Comparison of ENCODE assay signal across 1 cellular context in the genomic region with DNA sequence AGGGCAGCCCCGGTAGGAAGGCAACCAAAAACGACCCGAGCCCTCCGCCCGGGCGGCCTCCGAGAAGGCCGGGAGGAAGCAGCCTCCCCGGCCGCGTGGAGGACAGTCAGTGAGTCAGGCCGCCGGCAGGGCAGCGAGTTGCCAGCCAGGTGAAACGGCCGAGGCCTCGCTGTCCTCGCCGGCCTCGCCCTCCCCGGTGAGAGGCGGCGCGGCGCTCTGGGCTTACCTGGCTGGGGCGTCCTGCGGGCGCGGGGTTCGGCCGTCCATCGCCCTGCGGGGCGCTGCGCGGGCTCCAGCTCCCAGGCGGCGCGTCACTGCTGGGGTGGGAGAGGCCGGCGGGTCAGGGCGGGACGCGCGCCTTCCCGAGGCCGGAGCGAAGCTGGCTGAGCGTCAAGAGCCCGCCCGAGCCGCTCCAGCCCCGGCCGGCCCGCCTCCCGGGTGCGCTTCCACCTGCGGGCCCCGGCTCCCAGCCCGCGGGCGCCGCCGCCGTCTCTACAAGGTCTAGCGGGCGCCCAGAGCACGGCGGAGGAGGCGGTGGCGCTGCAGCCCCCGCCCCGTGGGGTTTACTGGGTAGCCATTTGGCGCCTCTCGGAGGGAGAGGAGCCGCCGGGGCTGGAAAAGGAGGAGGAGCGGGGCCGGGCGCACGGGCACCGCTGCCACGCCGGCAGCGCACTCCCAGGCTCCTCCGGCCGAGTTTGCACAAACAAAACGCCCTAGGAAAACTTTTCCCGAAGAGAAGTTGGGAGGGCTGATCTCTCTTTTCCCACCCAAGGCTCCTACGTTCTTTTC.
TF ChIP-seq lines count a peak whose summit lies in the region.

No MANE protein-coding gene starts in this region.

TF ChIP-seq in HepG2, 621 proteins besides CTCF, POLR2A, EP300 and RAD21 (continued from another document and continues in another):
- TF ChIP-seq, protein P1, sequence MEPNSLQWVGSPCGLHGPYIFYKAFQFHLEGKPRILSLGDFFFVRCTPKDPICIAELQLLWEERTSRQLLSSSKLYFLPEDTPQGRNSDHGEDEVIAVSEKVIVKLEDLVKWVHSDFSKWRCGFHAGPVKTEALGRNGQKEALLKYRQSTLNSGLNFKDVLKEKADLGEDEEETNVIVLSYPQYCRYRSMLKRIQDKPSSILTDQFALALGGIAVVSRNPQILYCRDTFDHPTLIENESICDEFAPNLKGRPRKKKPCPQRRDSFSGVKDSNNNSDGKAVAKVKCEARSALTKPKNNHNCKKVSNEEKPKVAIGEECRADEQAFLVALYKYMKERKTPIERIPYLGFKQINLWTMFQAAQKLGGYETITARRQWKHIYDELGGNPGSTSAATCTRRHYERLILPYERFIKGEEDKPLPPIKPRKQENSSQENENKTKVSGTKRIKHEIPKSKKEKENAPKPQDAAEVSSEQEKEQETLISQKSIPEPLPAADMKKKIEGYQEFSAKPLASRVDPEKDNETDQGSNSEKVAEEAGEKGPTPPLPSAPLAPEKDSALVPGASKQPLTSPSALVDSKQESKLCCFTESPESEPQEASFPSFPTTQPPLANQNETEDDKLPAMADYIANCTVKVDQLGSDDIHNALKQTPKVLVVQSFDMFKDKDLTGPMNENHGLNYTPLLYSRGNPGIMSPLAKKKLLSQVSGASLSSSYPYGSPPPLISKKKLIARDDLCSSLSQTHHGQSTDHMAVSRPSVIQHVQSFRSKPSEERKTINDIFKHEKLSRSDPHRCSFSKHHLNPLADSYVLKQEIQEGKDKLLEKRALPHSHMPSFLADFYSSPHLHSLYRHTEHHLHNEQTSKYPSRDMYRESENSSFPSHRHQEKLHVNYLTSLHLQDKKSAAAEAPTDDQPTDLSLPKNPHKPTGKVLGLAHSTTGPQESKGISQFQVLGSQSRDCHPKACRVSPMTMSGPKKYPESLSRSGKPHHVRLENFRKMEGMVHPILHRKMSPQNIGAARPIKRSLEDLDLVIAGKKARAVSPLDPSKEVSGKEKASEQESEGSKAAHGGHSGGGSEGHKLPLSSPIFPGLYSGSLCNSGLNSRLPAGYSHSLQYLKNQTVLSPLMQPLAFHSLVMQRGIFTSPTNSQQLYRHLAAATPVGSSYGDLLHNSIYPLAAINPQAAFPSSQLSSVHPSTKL (CRISPR knock-in tag; IDR thresholded peaks at IDR 0.05), result no peak
- TF ChIP-seq KLF9 (CRISPR knock-in tag; IDR thresholded peaks at IDR 0.05; ENCODE audit: low read depth) (no peak), ZFP36 (IDR thresholded peaks at IDR 0.05; ENCODE audit: borderline replicate concordance, low read depth, low read length, partially characterized antibody) (no peak), GMEB1 (CRISPR knock-in tag; IDR thresholded peaks at IDR 0.05; ENCODE audit: borderline replicate concordance) (no peak), ZNF10 (CRISPR knock-in tag; IDR thresholded peaks at IDR 0.05; ENCODE audit: borderline replicate concordance, low read depth) (no peak), MZF1 (CRISPR knock-in tag; IDR thresholded peaks at IDR 0.05; ENCODE audit: borderline replicate concordance) (no peak), SP5 (CRISPR knock-in tag; IDR thresholded peaks at IDR 0.05; ENCODE audit: borderline replicate concordance, low read depth) (no peak), EED (CRISPR knock-in tag; IDR thresholded peaks at IDR 0.05) (0 out of 2 replicates have a peak, but pooled peaks have one; percentile 50), NKX3-1 (CRISPR knock-in tag; IDR thresholded peaks at IDR 0.05) (peak; percentile 60), SRF (IDR thresholded peaks at IDR 0.05; ENCODE audit: low read depth, low read length) (peak; percentile 2; the same call in 1 of the 2 replicates), SMYD3 (CRISPR knock-in tag; IDR thresholded peaks at IDR 0.05) (no peak), ZNF746 (CRISPR knock-in tag; IDR thresholded peaks at IDR 0.05) (no peak), ATF2 (CRISPR knock-in tag; IDR thresholded peaks at IDR 0.05) (no peak; the same call in 1 of the 2 replicates), JUND (CRISPR knock-in tag; IDR thresholded peaks at IDR 0.05) (no peak), NR2F1 (CRISPR knock-in tag; IDR thresholded peaks at IDR 0.05) (0 out of 4 replicates have a peak, but pooled peaks of 1 of the 2 experiments have one; percentile 1), ZNF816 (CRISPR knock-in tag; IDR thresholded peaks at IDR 0.05; ENCODE audit: borderline replicate concordance) (no peak; the same call in 1 of the 2 replicates), SNAPC4 (CRISPR knock-in tag; IDR thresholded peaks at IDR 0.05) (no peak; the same call in 1 of the 2 replicates), ZNF75D (CRISPR knock-in tag; IDR thresholded peaks at IDR 0.05; ENCODE audit: borderline replicate concordance) (no peak), HDAC6 (IDR thresholded peaks at IDR 0.05; ENCODE audit: low read depth, low read length) (no peak), YEATS4 (CRISPR knock-in tag; IDR thresholded peaks at IDR 0.05; ENCODE audit: borderline replicate concordance) (peak; percentile 51), ZFP1 (CRISPR knock-in tag; IDR thresholded peaks at IDR 0.05) (no peak), ZNF720 (CRISPR knock-in tag; IDR thresholded peaks at IDR 0.05) (no peak), CBX5 (CRISPR knock-in tag; IDR thresholded peaks at IDR 0.05; ENCODE audit: borderline replicate concordance) (no peak; the same call in 1 of the 2 replicates), ZHX1 (CRISPR knock-in tag; IDR thresholded peaks at IDR 0.05; ENCODE audit: low read depth) (peak; percentile 15; the same call in 1 of the 2 replicates), HMG20A (CRISPR knock-in tag; IDR thresholded peaks at IDR 0.05; ENCODE audit: borderline replicate concordance) (no peak), ZNF234 (CRISPR knock-in tag; conservative IDR thresholded peaks at IDR 0.05) (no peak)
- TF ChIP-seq, protein P2, sequence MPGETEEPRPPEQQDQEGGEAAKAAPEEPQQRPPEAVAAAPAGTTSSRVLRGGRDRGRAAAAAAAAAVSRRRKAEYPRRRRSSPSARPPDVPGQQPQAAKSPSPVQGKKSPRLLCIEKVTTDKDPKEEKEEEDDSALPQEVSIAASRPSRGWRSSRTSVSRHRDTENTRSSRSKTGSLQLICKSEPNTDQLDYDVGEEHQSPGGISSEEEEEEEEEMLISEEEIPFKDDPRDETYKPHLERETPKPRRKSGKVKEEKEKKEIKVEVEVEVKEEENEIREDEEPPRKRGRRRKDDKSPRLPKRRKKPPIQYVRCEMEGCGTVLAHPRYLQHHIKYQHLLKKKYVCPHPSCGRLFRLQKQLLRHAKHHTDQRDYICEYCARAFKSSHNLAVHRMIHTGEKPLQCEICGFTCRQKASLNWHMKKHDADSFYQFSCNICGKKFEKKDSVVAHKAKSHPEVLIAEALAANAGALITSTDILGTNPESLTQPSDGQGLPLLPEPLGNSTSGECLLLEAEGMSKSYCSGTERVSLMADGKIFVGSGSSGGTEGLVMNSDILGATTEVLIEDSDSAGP (CRISPR knock-in tag; IDR thresholded peaks at IDR 0.05; ENCODE audit: borderline replicate concordance), result no peak
- TF ChIP-seq, protein P3, sequence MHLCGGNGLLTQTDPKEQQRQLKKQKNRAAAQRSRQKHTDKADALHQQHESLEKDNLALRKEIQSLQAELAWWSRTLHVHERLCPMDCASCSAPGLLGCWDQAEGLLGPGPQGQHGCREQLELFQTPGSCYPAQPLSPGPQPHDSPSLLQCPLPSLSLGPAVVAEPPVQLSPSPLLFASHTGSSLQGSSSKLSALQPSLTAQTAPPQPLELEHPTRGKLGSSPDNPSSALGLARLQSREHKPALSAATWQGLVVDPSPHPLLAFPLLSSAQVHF (CRISPR knock-in tag; IDR thresholded peaks at IDR 0.05), result peak; percentile 52; the same call in 1 of the 2 replicates
- TF ChIP-seq, protein P4, sequence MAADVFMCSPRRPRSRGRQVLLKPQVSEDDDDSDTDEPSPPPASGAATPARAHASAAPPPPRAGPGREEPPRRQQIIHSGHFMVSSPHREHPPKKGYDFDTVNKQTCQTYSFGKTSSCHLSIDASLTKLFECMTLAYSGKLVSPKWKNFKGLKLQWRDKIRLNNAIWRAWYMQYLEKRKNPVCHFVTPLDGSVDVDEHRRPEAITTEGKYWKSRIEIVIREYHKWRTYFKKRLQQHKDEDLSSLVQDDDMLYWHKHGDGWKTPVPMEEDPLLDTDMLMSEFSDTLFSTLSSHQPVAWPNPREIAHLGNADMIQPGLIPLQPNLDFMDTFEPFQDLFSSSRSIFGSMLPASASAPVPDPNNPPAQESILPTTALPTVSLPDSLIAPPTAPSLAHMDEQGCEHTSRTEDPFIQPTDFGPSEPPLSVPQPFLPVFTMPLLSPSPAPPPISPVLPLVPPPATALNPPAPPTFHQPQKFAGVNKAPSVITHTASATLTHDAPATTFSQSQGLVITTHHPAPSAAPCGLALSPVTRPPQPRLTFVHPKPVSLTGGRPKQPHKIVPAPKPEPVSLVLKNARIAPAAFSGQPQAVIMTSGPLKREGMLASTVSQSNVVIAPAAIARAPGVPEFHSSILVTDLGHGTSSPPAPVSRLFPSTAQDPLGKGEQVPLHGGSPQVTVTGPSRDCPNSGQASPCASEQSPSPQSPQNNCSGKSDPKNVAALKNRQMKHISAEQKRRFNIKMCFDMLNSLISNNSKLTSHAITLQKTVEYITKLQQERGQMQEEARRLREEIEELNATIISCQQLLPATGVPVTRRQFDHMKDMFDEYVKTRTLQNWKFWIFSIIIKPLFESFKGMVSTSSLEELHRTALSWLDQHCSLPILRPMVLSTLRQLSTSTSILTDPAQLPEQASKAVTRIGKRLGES (CRISPR knock-in tag; IDR thresholded peaks at IDR 0.05; ENCODE audit: borderline replicate concordance), result no peak
